In genomic region chr3:69740103-69741021, GRCh38 we compare ENCODE assay signal across 8 cellular contexts. TPM values are rescaled to one million over a fixed set of nuclear protein-coding genes. Genes with fewer than 3 reads are reported as not detected.
DNase-seq lines count a peak whose midpoint lies in the region; ATAC-seq and TF ChIP-seq lines count a peak whose summit lies in the region.

No MANE protein-coding gene starts in this region.

- H3K27me3 ChIP-seq in Caco-2 (replicated peaks; ENCODE audit: control insufficient read depth, insufficient read depth, low read length) (no peaks in the 10 kb centered on the region; the same call in 1 of the 2 replicates), endocrine pancreas (ENCODE audit: control insufficient read depth, insufficient read depth, low read length) (no peaks in the 10 kb centered on the region), mucosa of rectum (ENCODE audit: control insufficient read depth in 2 of 2, insufficient read depth in 2 of 2, low read length in 2 of 2) (peaks cover 0 to 2% of the 10 kb centered on the region in 2 donors)

- H3K27ac Mint-ChIP-seq in Caco-2 (ENCODE audit: unreplicated experiment), result no peak overlapping the region

- BruUV-seq in Caco-2 (replicated peaks; lab: Mats Ljungman, UMichigan), result no TSS peak

- no peaks in the 10 kb centered on the region for H3K9me3 Mint-ChIP-seq in Caco-2 (ENCODE audit: unreplicated experiment)

- 0 out of 2 replicates have a peak, but pooled peaks cover 3% of the 10 kb centered on the region for H3K9me3 ChIP-seq in Caco-2
- H3K9me3 ChIP-seq in endocrine pancreas (ENCODE audit: control insufficient read depth, low read length), result no peaks in the 10 kb centered on the region
- H3K9me3 ChIP-seq in mucosa of rectum (ENCODE audit: control insufficient read depth in 2 of 2, low read length in 2 of 2), result no peaks in the 10 kb centered on the region

- H3K4me1 ChIP-seq in Caco-2, result peaks cover 6% of the 10 kb centered on the region; the same call in 1 of the 2 replicates
- H3K4me1 ChIP-seq in endocrine pancreas (ENCODE audit: control insufficient read depth, insufficient read depth, low read length), result no peaks in the 10 kb centered on the region
- peaks cover 2 to 4% of the 10 kb centered on the region in 2 donors for H3K4me1 ChIP-seq in mucosa of rectum (ENCODE audit: control insufficient read depth in 2 of 2, insufficient read depth in 2 of 2, low read length in 2 of 2)

- H3K36me3 Mint-ChIP-seq in Caco-2 (ENCODE audit: insufficient read depth, unreplicated experiment), result no peaks in the 10 kb centered on the region

- peak overlapping the region; percentile 62 to 73 for H3K27ac ChIP-seq in mucosa of rectum (ENCODE audit: low read depth in 2 of 2, low read length in 2 of 2)

- POLR2A ChIA-PET in Caco-2 (lab: Charles Lee), result no interaction called here

- H3K4me3 ChIP-seq in Caco-2 (ENCODE audit: low read depth, low read length) (peak overlapping the region; percentile 60), endocrine pancreas (ENCODE audit: control insufficient read depth, insufficient read depth, low read length) (peak overlapping the region; percentile 44), mucosa of rectum (ENCODE audit: low read length in 2 of 2) (peak overlapping the region; percentile 78 to 84)

- H3K36me3 ChIP-seq in Caco-2 (ENCODE audit: control insufficient read depth, insufficient read depth, low read length) (no peaks in the 10 kb centered on the region), endocrine pancreas (ENCODE audit: control insufficient read depth, insufficient read depth, low read length) (no peaks in the 10 kb centered on the region), mucosa of rectum (ENCODE audit: control insufficient read depth in 2 of 2, insufficient read depth in 2 of 2, low read length in 2 of 2) (no peaks in the 10 kb centered on the region)

- H3K4me1 Mint-ChIP-seq in Caco-2 (ENCODE audit: low read depth, unreplicated experiment), result peaks cover 10% of the 10 kb centered on the region

- ATAC-seq in HG02973 (IDR thresholded peaks at IDR 0.05; ENCODE audit: unreplicated experiment), result no peak

- intact Hi-C loops in Caco-2 (cut with micrococcal nuclease; ENCODE audit: unreplicated experiment), result no loop called here

- TF ChIP-seq CTCF in Caco-2 (IDR thresholded peaks at IDR 0.05; ENCODE audit: insufficient read depth in 1 of 2, low read depth in 1 of 2, low read length in 1 of 2, severe bottlenecking in 1 of 2, unreplicated experiment in 1 of 2), result no peak

- DNase-seq in Caco-2 (peak; percentile 60 to 70), LoVo (ENCODE audit: low spot score) (peak; percentile 43), Kasumi-1 (lab: John Stamatoyannopoulos, UW) (no peak), SIG-M5 (lab: John Stamatoyannopoulos, UW) (no peak)
- no peak for DNase-seq in activated CD8-positive, alpha-beta memory T cell treated with anti-CD3 and anti-CD28 coated beads for 24 hours

- peaks cover 3% of the 10 kb centered on the region for H3K27me3 Mint-ChIP-seq in Caco-2 (ENCODE audit: insufficient read depth, unreplicated experiment)

- H3K4me3 Mint-ChIP-seq in Caco-2 (ENCODE audit: unreplicated experiment), result peak overlapping the region; percentile 81

- CTCF ChIA-PET in Caco-2 (lab: Charles Lee), result no interaction called here

- H3K9ac ChIP-seq in endocrine pancreas (ENCODE audit: control insufficient read depth, insufficient read depth, low read length), result peak overlapping the region; percentile 24
- H3K9ac ChIP-seq in mucosa of rectum (ENCODE audit: low read depth in 1 of 2, low read length in 2 of 2), result peak overlapping the region in 1 of 2 donors; percentile 72

RNA-seq across cellular contexts. Expression of gene MITF, which starts 1.1 kb away (rescaled TPM):
- 3.9 and 4.3 TPM in 2 replicates for total RNA-seq in Caco-2 (2022)

Comparison
In these comparisons a context has a peak if more than half of its experiments do, and no peak if none do; other contexts are left out.
1. DNase-seq: peak in Caco-2 (2 of 2) and LoVo (single experiment); none in activated CD8-positive, alpha-beta memory T cell treated with anti-CD3 and anti-CD28 coated beads for 24 hours (single experiment), Kasumi-1 (0 of 2) and SIG-M5 (single experiment).
2. Peak in every context shown above with its lines, with median percentiles within 50 percentile points of each other: H3K4me3 ChIP-seq.